17 cellular contexts compared by ENCODE assay signal in the genomic region with DNA sequence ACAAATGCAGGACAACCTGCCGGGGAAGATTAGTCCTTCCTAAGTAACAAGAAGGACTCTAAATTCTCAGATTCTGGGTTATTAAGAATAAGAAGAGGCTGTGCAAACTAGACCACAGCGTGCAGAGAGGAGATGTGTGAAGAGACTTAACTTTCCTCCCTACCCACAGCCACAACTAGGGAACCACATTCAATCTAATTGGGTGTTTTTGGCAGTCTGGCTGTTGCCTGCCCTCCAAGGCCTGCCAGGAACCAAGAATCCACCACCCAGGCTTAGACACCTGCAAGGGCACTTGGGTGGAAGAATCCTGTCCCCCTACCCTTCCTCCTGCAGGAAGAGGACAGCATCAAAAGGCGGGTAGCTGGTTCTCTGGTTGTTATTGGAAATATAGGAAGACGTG.
"Had no signal": no experiment of that assay in that cellular context is flagged by ENCODE, and none has a peak within 500 bp of the region (broad histone marks: within the 10 kb centered on the region; RNA-seq: fewer than 3 reads in every experiment).

No MANE protein-coding gene starts in this region.

- FAIRE-seq: endometrium, frontal cortex, kidney, TTC549 had no signal

- H3K36me3 Mint-ChIP-seq: activated naive CD8-positive, alpha-beta T cell treated with anti-CD3 and anti-CD28 coated beads, Interleukin-2, amount 10 ng/mL, durations not matched to agents 7 days and 5 days had no signal

- H3K36me3 ChIP-seq: brain microvascular endothelial cell, uterus had no signal

- H3K9me3 ChIP-seq: left lung, tibial artery, uterus had no signal

- H3K4me1 ChIP-seq: left lung, uterus had no signal

- H3K27ac Mint-ChIP-seq: activated CD4-positive, alpha-beta memory T cell treated with anti-CD3 and anti-CD28 coated beads for 36 hours; activated CD4-positive, alpha-beta T cell treated with anti-CD3 and anti-CD28 coated beads for 36 hours; activated naive CD8-positive, alpha-beta T cell treated with anti-CD3 and anti-CD28 coated beads, Interleukin-2, amount 10 ng/mL, durations not matched to agents 7 days and 5 days; T-helper 2 cell treated with Interferon-gamma antibody and Interleukin-4, amounts not matched to agents 5 μg/mL and 100 μg/mL, for 36 hours had no signal

- H3K4me1 Mint-ChIP-seq: activated CD4-positive, alpha-beta T cell treated with anti-CD3 and anti-CD28 coated beads for 36 hours; activated naive CD8-positive, alpha-beta T cell treated with anti-CD3 and anti-CD28 coated beads, Interleukin-2, amount 10 ng/mL, durations not matched to agents 7 days and 5 days; central memory CD8-positive, alpha-beta T cell had no signal

- H3K27me3 ChIP-seq: brain microvascular endothelial cell, left lung, tibial artery, uterus had no signal

- ATAC-seq: activated CD4-positive, alpha-beta T cell treated with anti-CD3 and anti-CD28 coated beads for 36 hours had no signal

- H3K9me3 Mint-ChIP-seq: activated CD4-positive, alpha-beta memory T cell treated with anti-CD3 and anti-CD28 coated beads for 36 hours; activated naive CD8-positive, alpha-beta T cell treated with anti-CD3 and anti-CD28 coated beads, Interleukin-2, amount 10 ng/mL, durations not matched to agents 7 days and 5 days; central memory CD8-positive, alpha-beta T cell; T-helper 2 cell treated with Interferon-gamma antibody and Interleukin-4, amounts not matched to agents 5 μg/mL and 100 μg/mL, for 36 hours had no signal

- DNase-seq: activated CD4-positive, alpha-beta memory T cell treated with anti-CD3 and anti-CD28 coated beads for 36 hours; activated CD4-positive, alpha-beta T cell treated with anti-CD3 and anti-CD28 coated beads for 36 hours; activated naive CD4-positive, alpha-beta T cell; activated naive CD8-positive, alpha-beta T cell treated with anti-CD3 and anti-CD28 coated beads, Interleukin-2, amount 10 ng/mL, durations not matched to agents 7 days and 5 days; brain microvascular endothelial cell; kidney; left lung; stimulated activated CD4-positive, alpha-beta T cell treated with anti-CD3 and anti-CD28 coated beads, Interleukin-15, amount 100 ng/mL, for 24 hours; stimulated activated CD4-positive, alpha-beta T cell treated with anti-CD3 and anti-CD28 coated beads, Interleukin-2, amount 100 ng/mL, for 48 hours; uterus had no signal

- H3K27ac ChIP-seq: brain microvascular endothelial cell, left lung, tibial artery, uterus had no signal

- H3K4me3 Mint-ChIP-seq: activated CD4-positive, alpha-beta memory T cell treated with anti-CD3 and anti-CD28 coated beads for 36 hours; activated CD4-positive, alpha-beta T cell treated with anti-CD3 and anti-CD28 coated beads for 36 hours; activated naive CD8-positive, alpha-beta T cell treated with anti-CD3 and anti-CD28 coated beads, Interleukin-2, amount 10 ng/mL, durations not matched to agents 7 days and 5 days; central memory CD8-positive, alpha-beta T cell; T-helper 2 cell treated with Interferon-gamma antibody and Interleukin-4, amounts not matched to agents 5 μg/mL and 100 μg/mL, for 36 hours had no signal

- H3K27me3 Mint-ChIP-seq: activated CD4-positive, alpha-beta memory T cell treated with anti-CD3 and anti-CD28 coated beads for 36 hours; activated CD4-positive, alpha-beta T cell treated with anti-CD3 and anti-CD28 coated beads for 36 hours; activated naive CD8-positive, alpha-beta T cell treated with anti-CD3 and anti-CD28 coated beads, Interleukin-2, amount 10 ng/mL, durations not matched to agents 7 days and 5 days; central memory CD8-positive, alpha-beta T cell had no signal

- H3K4me3 ChIP-seq: coronary artery, left lung, tibial artery, uterus had no signal
